In the genomic region with DNA sequence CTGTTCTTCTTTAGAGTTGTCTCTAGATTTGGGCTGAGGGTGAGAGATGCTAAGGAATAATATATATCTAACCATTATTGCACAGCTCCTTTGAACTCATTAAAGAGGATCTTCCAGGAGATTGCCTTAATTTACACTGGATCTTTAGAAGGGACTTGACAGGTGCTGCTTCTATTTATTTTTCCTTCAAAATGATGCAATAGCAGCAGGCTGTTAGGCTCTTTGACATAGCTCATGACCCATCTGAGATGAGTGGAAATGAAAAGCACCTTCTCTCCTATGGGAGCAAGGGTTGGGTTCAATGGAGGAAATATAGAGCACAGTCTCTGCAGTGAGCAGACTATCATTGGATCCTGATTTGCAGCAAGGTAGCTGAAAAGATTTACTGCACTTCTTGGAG, we compare ENCODE assay signal across 23 cellular contexts.
"Had no signal": no experiment of that assay in that cellular context is flagged by ENCODE, and none has a peak within 500 bp of the region (broad histone marks: within the 10 kb centered on the region; RNA-seq: fewer than 3 reads in every experiment).

No MANE protein-coding gene starts in this region.

- H3K4me3 Mint-ChIP-seq: activated CD8-positive, alpha-beta T cell treated with anti-CD3 and anti-CD28 coated beads for 36 hours; activated naive CD8-positive, alpha-beta T cell treated with anti-CD3 and anti-CD28 coated beads, Interleukin-2, amount 10 ng/mL, durations not matched to agents 7 days and 5 days; activated T-cell treated with anti-CD3 and anti-CD28 coated beads, Interleukin-2, amount 50 U/mL, for 72 hours had no signal

- ATAC-seq: activated CD4-positive, CD25-positive, alpha-beta regulatory T cell treated with anti-CD3 and anti-CD28 coated beads, Interleukin-2, amount 50 U/mL, for 24 hours; activated CD8-positive, alpha-beta T cell treated with anti-CD3 and anti-CD28 coated beads for 36 hours; activated T-cell treated with anti-CD3 and anti-CD28 coated beads, Interleukin-2, amount 50 U/mL, for 72 hours had no signal

- H3K9me3 Mint-ChIP-seq: activated CD8-positive, alpha-beta T cell treated with anti-CD3 and anti-CD28 coated beads for 36 hours; activated naive CD8-positive, alpha-beta T cell treated with anti-CD3 and anti-CD28 coated beads, Interleukin-2, amount 10 ng/mL, durations not matched to agents 7 days and 5 days; activated T-helper 2 cell treated with anti-CD3 and anti-CD28 coated beads, Interferon-gamma antibody, Interleukin-2, Interleukin-4, amounts not matched to agents 10 μg/mL and 5 μg/mL and 100 μg/mL, durations not matched to agents 14 hours and 24 hours and 36 hours had no signal

- DNase-seq: activated CD4-positive, alpha-beta T cell treated with anti-CD3 and anti-CD28 coated beads for 4 hours; activated CD8-positive, alpha-beta memory T cell treated with anti-CD3 and anti-CD28 coated beads, Interleukin-2, amount 50 U/mL, for 4 hours; activated CD8-positive, alpha-beta T cell treated with anti-CD3 and anti-CD28 coated beads for 36 hours; activated naive CD4-positive, alpha-beta T cell treated with anti-CD3 and anti-CD28 coated beads, Interleukin-2, amount 50 U/mL, for 16 hours; activated naive CD8-positive, alpha-beta T cell treated with anti-CD3 and anti-CD28 coated beads, Interleukin-2, amount 10 ng/mL, durations not matched to agents 7 days and 5 days; activated T-cell treated with anti-CD3 and anti-CD28 coated beads, Interleukin-2, amount 50 U/mL, for 72 hours; adrenal gland; anterior cingulate cortex; cerebellar nuclear complex; MG63; MV-4-11; NCI-H1092 treated with DMSO at 0.1 percent for 48 hours; NCI-H1417 treated with DMSO at 0.1 percent for 48 hours; NCI-H1694 treated with DMSO at 0.1 percent for 48 hours; NCI-H2029 treated with DMSO at 0.1 percent for 48 hours; NCI-H345; NCI-H748 treated with DMSO at 0.1 percent for 48 hours; SJCRH30; SK-N-SH; T-helper 1 cell; WERI-Rb-1 had no signal

- H3K4me1 Mint-ChIP-seq: activated naive CD8-positive, alpha-beta T cell treated with anti-CD3 and anti-CD28 coated beads, Interleukin-2, amount 10 ng/mL, durations not matched to agents 7 days and 5 days had no signal

- H3K27ac Mint-ChIP-seq: activated CD8-positive, alpha-beta T cell treated with anti-CD3 and anti-CD28 coated beads for 36 hours; activated naive CD8-positive, alpha-beta T cell treated with anti-CD3 and anti-CD28 coated beads, Interleukin-2, amount 10 ng/mL, durations not matched to agents 7 days and 5 days; activated T-cell treated with anti-CD3 and anti-CD28 coated beads, Interleukin-2, amount 50 U/mL, for 72 hours; activated T-helper 2 cell treated with anti-CD3 and anti-CD28 coated beads, Interferon-gamma antibody, Interleukin-2, Interleukin-4, amounts not matched to agents 10 μg/mL and 5 μg/mL and 100 μg/mL, durations not matched to agents 14 hours and 24 hours and 36 hours had no signal

- H3K27me3 Mint-ChIP-seq: activated naive CD8-positive, alpha-beta T cell treated with anti-CD3 and anti-CD28 coated beads, Interleukin-2, amount 10 ng/mL, durations not matched to agents 7 days and 5 days had no signal

- H3K36me3 Mint-ChIP-seq: activated naive CD8-positive, alpha-beta T cell treated with anti-CD3 and anti-CD28 coated beads, Interleukin-2, amount 10 ng/mL, durations not matched to agents 7 days and 5 days had no signal
